15 cellular contexts compared by ENCODE assay signal in genomic region chr2:71422786-71423185, GRCh38.
"Had no signal": no experiment of that assay in that cellular context is flagged by ENCODE, and none has a peak within 500 bp of the region (broad histone marks: within the 10 kb centered on the region; RNA-seq: fewer than 3 reads in every experiment).

No MANE protein-coding gene starts in this region.

- ATAC-seq: activated T-cell treated with anti-CD3 and anti-CD28 coated beads, Interleukin-2, amount 50 U/mL, for 72 hours; gastroesophageal sphincter; naive thymus-derived CD8-positive, alpha-beta T cell; psoas muscle; right cardiac atrium had no signal

- H3K9me3 Mint-ChIP-seq: activated CD4-positive, alpha-beta T cell treated with anti-CD3 and anti-CD28 coated beads, Interleukin-2, amount 10 ng/mL, durations not matched to agents 7 days and 5 days; activated T-cell treated with anti-CD3 and anti-CD28 coated beads, Interleukin-2, amount 50 U/mL, for 72 hours; immature natural killer cell; naive thymus-derived CD8-positive, alpha-beta T cell; stimulated activated naive CD8-positive, alpha-beta T cell treated with anti-CD3 and anti-CD28 coated beads, Interleukin-15, Interleukin-2, amounts not matched to agents 100 ng/mL and 50 ng/mL, for 24 hours had no signal

- H3K27me3 Mint-ChIP-seq: activated CD4-positive, alpha-beta T cell treated with anti-CD3 and anti-CD28 coated beads, Interleukin-2, amount 10 ng/mL, durations not matched to agents 7 days and 5 days; activated naive CD8-positive, alpha-beta T cell; naive thymus-derived CD8-positive, alpha-beta T cell; stimulated activated naive CD8-positive, alpha-beta T cell treated with anti-CD3 and anti-CD28 coated beads, Interleukin-15, Interleukin-2, amounts not matched to agents 100 ng/mL and 50 ng/mL, for 24 hours had no signal

- H3K27ac Mint-ChIP-seq: activated CD4-positive, alpha-beta T cell treated with anti-CD3 and anti-CD28 coated beads, Interleukin-2, amount 10 ng/mL, durations not matched to agents 7 days and 5 days; activated naive CD8-positive, alpha-beta T cell; stimulated activated naive CD8-positive, alpha-beta T cell treated with anti-CD3 and anti-CD28 coated beads, Interleukin-15, Interleukin-2, amounts not matched to agents 100 ng/mL and 50 ng/mL, for 24 hours had no signal

- DNase-seq: activated CD4-positive, alpha-beta T cell treated with anti-CD3 and anti-CD28 coated beads, Interleukin-2, amount 10 ng/mL, durations not matched to agents 7 days and 5 days; activated CD8-positive, alpha-beta memory T cell treated with anti-CD3 and anti-CD28 coated beads for 24 hours; activated effector memory CD4-positive, alpha-beta T cell treated with anti-CD3 and anti-CD28 coated beads, Interleukin-2, amount 50 U/mL, for 16 hours; activated T-cell treated with anti-CD3 and anti-CD28 coated beads, Interleukin-2, amount 50 U/mL, for 72 hours; immature natural killer cell; kidney glomerular epithelial cell; mesendoderm; naive thymus-derived CD8-positive, alpha-beta T cell; psoas muscle; right cardiac atrium; T-helper 1 cell; T-helper 9 cell had no signal

- H3K4me3 Mint-ChIP-seq: activated CD4-positive, alpha-beta T cell treated with anti-CD3 and anti-CD28 coated beads, Interleukin-2, amount 10 ng/mL, durations not matched to agents 7 days and 5 days; activated naive CD8-positive, alpha-beta T cell; activated T-cell treated with anti-CD3 and anti-CD28 coated beads, Interleukin-2, amount 50 U/mL, for 72 hours; immature natural killer cell; naive thymus-derived CD8-positive, alpha-beta T cell; stimulated activated naive CD8-positive, alpha-beta T cell treated with anti-CD3 and anti-CD28 coated beads, Interleukin-15, Interleukin-2, amounts not matched to agents 100 ng/mL and 50 ng/mL, for 24 hours had no signal
